In genomic region chr14:73771848-73772705, GRCh38 we compare ENCODE assay signal across 8 cellular contexts. TPM values are rescaled to one million over a fixed set of nuclear protein-coding genes. Genes with fewer than 3 reads are reported as not detected.
DNase-seq lines count a peak whose midpoint lies in the region; ATAC-seq and TF ChIP-seq lines count a peak whose summit lies in the region.

No MANE protein-coding gene starts in this region.

- H4K20me1 ChIP-seq in DOHH2 (ENCODE audit: control insufficient read depth, insufficient read depth, low read depth, low read length), result no peaks in the 10 kb centered on the region
- no peaks in the 10 kb centered on the region for H4K20me1 ChIP-seq in SU-DHL-6 (ENCODE audit: low read depth, low read length)

- H3K27me3 ChIP-seq in DOHH2 (ENCODE audit: control insufficient read depth, low read length) (no peaks in the 10 kb centered on the region), SU-DHL-6 (ENCODE audit: low read length) (no peaks in the 10 kb centered on the region)

- H3K36me3 ChIP-seq in DOHH2 (ENCODE audit: control insufficient read depth, low read length) (peaks cover 23% of the 10 kb centered on the region), SU-DHL-6 (ENCODE audit: low read length) (no peaks in the 10 kb centered on the region)

- H3K27ac ChIP-seq in DOHH2 (ENCODE audit: low read depth, low read length) (peak overlapping the region; percentile 97), SU-DHL-6 (ENCODE audit: low read depth, low read length) (peak overlapping the region; percentile 99)

- peak overlapping the region; percentile 63 for H3K4me3 ChIP-seq in DOHH2 (ENCODE audit: low read length)
- no peak overlapping the region for H3K4me3 ChIP-seq in SU-DHL-6 (ENCODE audit: insufficient read depth, low read length, poor library complexity, severe bottlenecking)

- H2AFZ ChIP-seq in SU-DHL-6 (ENCODE audit: low read depth, low read length, severe bottlenecking), result no peak overlapping the region

- H3K4me2 ChIP-seq in DOHH2 (ENCODE audit: low read length) (peak overlapping the region; percentile 89), SU-DHL-6 (ENCODE audit: low read depth, low read length, poor library complexity, severe bottlenecking) (peak overlapping the region; percentile 74)

- H3K9me2 ChIP-seq in DOHH2 (replicated peaks; ENCODE audit: control insufficient read depth, low read length) (no peaks in the 10 kb centered on the region), SU-DHL-6 (replicated peaks; ENCODE audit: insufficient read depth, low read length) (no peaks in the 10 kb centered on the region)

- H3K9ac ChIP-seq in SU-DHL-6 (ENCODE audit: low read length), result peak overlapping the region; percentile 63; the same call in 1 of the 2 replicates

- no peak for TF ChIP-seq CTCF in DOHH2 (IDR thresholded peaks at IDR 0.05; ENCODE audit: low read depth, low read length, poor library complexity, severe bottlenecking)
- no peak for TF ChIP-seq CTCF in SU-DHL-6 (IDR thresholded peaks at IDR 0.05; ENCODE audit: insufficient read depth, low read length, poor library complexity, severe bottlenecking)

- H3K79me2 ChIP-seq in DOHH2 (ENCODE audit: control insufficient read depth, low read length) (peaks cover 88% of the 10 kb centered on the region), SU-DHL-6 (ENCODE audit: insufficient read depth, low read length) (peaks cover 49% of the 10 kb centered on the region)

- ATAC-seq in GM21367 (IDR thresholded peaks at IDR 0.05; ENCODE audit: unreplicated experiment), result peak; percentile 41

- H3K9me3 ChIP-seq in DOHH2 (ENCODE audit: control insufficient read depth, insufficient read depth, low read length) (no peaks in the 10 kb centered on the region), SU-DHL-6 (ENCODE audit: insufficient read depth, low read length) (no peaks in the 10 kb centered on the region)

- peaks cover 39% of the 10 kb centered on the region for H3F3A ChIP-seq in DOHH2 (ENCODE audit: control insufficient read depth, insufficient read depth)
- peaks cover 28% of the 10 kb centered on the region for H3F3A ChIP-seq in SU-DHL-6 (ENCODE audit: insufficient read depth)

- H3K4me1 ChIP-seq in DOHH2 (ENCODE audit: control insufficient read depth, low read length), result peaks cover 99% of the 10 kb centered on the region

- DNase-seq in HT-29 (ENCODE audit: low spot score), result peak; percentile 73
- DNase-seq in amniotic epithelial cell (ENCODE audit: low read depth), result peak; percentile 93
- peak; percentile 78 for DNase-seq in iris pigment epithelial cell (ENCODE audit: low read depth)
- peak; percentile 63 for DNase-seq in stimulated activated CD4-positive, alpha-beta T cell treated with anti-CD3 and anti-CD28 coated beads, Interleukin-2, amount 100 ng/mL, for 4 hours (ENCODE audit: low read depth)
- DNase-seq in NCI-H748 (lab: John Stamatoyannopoulos, UW; ENCODE audit: unreplicated experiment), result no peak

RNA-seq across cellular contexts. Expression of gene PNMA1, which starts 57.9 kb away (rescaled TPM):
- 6.3 and 7.5 TPM in 2 replicates for total RNA-seq in HT-29 (2014; rRNA removed; shearing (Covaris generic))
